ENCODE assay signal across 21 cellular contexts in genomic region chr2:207354466-207354865, GRCh38.
"Had no signal": no experiment of that assay in that cellular context is flagged by ENCODE, and none has a peak within 500 bp of the region (broad histone marks: within the 10 kb centered on the region; RNA-seq: fewer than 3 reads in every experiment).

No MANE protein-coding gene starts in this region.

- H3K4me1 ChIP-seq: foreskin keratinocyte, pancreas, psoas muscle, right lobe of liver, transverse colon had no signal

- ATAC-seq: foreskin keratinocyte; left cardiac atrium; left ventricle myocardium superior; mucosa of descending colon; naive thymus-derived CD8-positive, alpha-beta T cell; pancreas; psoas muscle; right lobe of liver; stimulated activated effector memory CD8-positive, alpha-beta T cell treated with anti-CD3 and anti-CD28 coated beads, Interleukin-12 subunit alpha, Interleukin-12 subunit beta, amount 100 ng/mL, for 72 hours had no signal

- H3K4me3 Mint-ChIP-seq: naive thymus-derived CD8-positive, alpha-beta T cell; stimulated activated effector memory CD8-positive, alpha-beta T cell treated with anti-CD3 and anti-CD28 coated beads, Interleukin-12 subunit alpha, Interleukin-12 subunit beta, amount 100 ng/mL, for 72 hours; stimulated activated naive CD8-positive, alpha-beta T cell treated with anti-CD3 and anti-CD28 coated beads, Interleukin-15, Interleukin-2, amounts not matched to agents 100 ng/mL and 50 ng/mL, for 24 hours had no signal

- H3K27ac ChIP-seq: foreskin keratinocyte, hepatocyte, pancreas, psoas muscle, right lobe of liver, thoracic aorta, transverse colon had no signal

- H3K36me3 ChIP-seq: pancreas, right lobe of liver, thoracic aorta, transverse colon had no signal

- H3K9me3 ChIP-seq: mucosa of descending colon, pancreas, psoas muscle, right lobe of liver, thoracic aorta, transverse colon had no signal

- H3K9me3 Mint-ChIP-seq: stimulated activated effector memory CD8-positive, alpha-beta T cell treated with anti-CD3 and anti-CD28 coated beads, Interleukin-12 subunit alpha, Interleukin-12 subunit beta, amount 100 ng/mL, for 72 hours; stimulated activated naive CD8-positive, alpha-beta T cell treated with anti-CD3 and anti-CD28 coated beads, Interleukin-15, Interleukin-2, amounts not matched to agents 100 ng/mL and 50 ng/mL, for 24 hours had no signal

- H3K4me3 ChIP-seq: hepatocyte, lung, mucosa of descending colon, pancreas, psoas muscle, right lobe of liver, thoracic aorta, transverse colon had no signal

- H3K4me1 Mint-ChIP-seq: stimulated activated effector memory CD8-positive, alpha-beta T cell treated with anti-CD3 and anti-CD28 coated beads, Interleukin-12 subunit alpha, Interleukin-12 subunit beta, amount 100 ng/mL, for 72 hours had no signal

- DNase-seq: cerebellar nuclear complex; dermis blood vessel endothelial cell; erythroblast; foreskin keratinocyte; kidney; left cardiac atrium; left ventricle myocardium superior; mucosa of descending colon; naive thymus-derived CD8-positive, alpha-beta T cell; pancreas; psoas muscle; retina; right lobe of liver; stimulated activated CD4-positive, alpha-beta T cell treated with anti-CD3 and anti-CD28 coated beads, Interleukin-4, amount 100 ng/mL, for 1 hour; stimulated activated CD8-positive, alpha-beta memory T cell treated with anti-CD3 and anti-CD28 coated beads, Interleukin-4, amount 100 ng/mL, for 48 hours; transverse colon had no signal

- H3K4me2 ChIP-seq: hepatocyte had no signal

- H3K27ac Mint-ChIP-seq: stimulated activated effector memory CD8-positive, alpha-beta T cell treated with anti-CD3 and anti-CD28 coated beads, Interleukin-12 subunit alpha, Interleukin-12 subunit beta, amount 100 ng/mL, for 72 hours; stimulated activated naive CD8-positive, alpha-beta T cell treated with anti-CD3 and anti-CD28 coated beads, Interleukin-15, Interleukin-2, amounts not matched to agents 100 ng/mL and 50 ng/mL, for 24 hours had no signal

- H3K27me3 ChIP-seq: foreskin keratinocyte, hepatocyte, pancreas, right lobe of liver, transverse colon had no signal

- H2AFZ ChIP-seq: hepatocyte had no signal

- H3K36me3 Mint-ChIP-seq: naive thymus-derived CD8-positive, alpha-beta T cell; stimulated activated effector memory CD8-positive, alpha-beta T cell treated with anti-CD3 and anti-CD28 coated beads, Interleukin-12 subunit alpha, Interleukin-12 subunit beta, amount 100 ng/mL, for 72 hours had no signal

- H3K27me3 Mint-ChIP-seq: naive thymus-derived CD8-positive, alpha-beta T cell; stimulated activated naive CD8-positive, alpha-beta T cell treated with anti-CD3 and anti-CD28 coated beads, Interleukin-15, Interleukin-2, amounts not matched to agents 100 ng/mL and 50 ng/mL, for 24 hours had no signal
